ENCODE assay signal across 2 cellular contexts in genomic region chr15:40744810-40745152, GRCh38.
TF ChIP-seq lines count a peak whose summit lies in the region.

No MANE protein-coding gene starts in this region.

TF ChIP-seq in liver, 16 proteins besides CTCF, POLR2A, EP300 and RAD21:
- TF ChIP-seq RXRA (IDR thresholded peaks at IDR 0.05), result no peak
- TF ChIP-seq, protein P1, sequence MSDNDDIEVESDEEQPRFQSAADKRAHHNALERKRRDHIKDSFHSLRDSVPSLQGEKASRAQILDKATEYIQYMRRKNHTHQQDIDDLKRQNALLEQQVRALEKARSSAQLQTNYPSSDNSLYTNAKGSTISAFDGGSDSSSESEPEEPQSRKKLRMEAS (IDR thresholded peaks at IDR 0.05), result no peak
- no peak for TF ChIP-seq EGR1 (IDR thresholded peaks at IDR 0.05; ENCODE audit: low read depth in 2 of 2)
- TF ChIP-seq JUND (IDR thresholded peaks at IDR 0.05), result no peak
- no peak for TF ChIP-seq HNF4A (conservative IDR thresholded peaks at IDR 0.05)
- TF ChIP-seq TAF1 (conservative IDR thresholded peaks at IDR 0.05), result no peak
TF ChIP-seq in liver: peak in this region for 0.

TF ChIP-seq in HepG2, 621 proteins besides CTCF, POLR2A, EP300 and RAD21:
- TF ChIP-seq CEBPB (IDR thresholded peaks at IDR 0.05; ENCODE audit: borderline replicate concordance, low read depth, low read length), result no peak
- TF ChIP-seq ZNF703 (CRISPR knock-in tag; IDR thresholded peaks at IDR 0.05; ENCODE audit: borderline replicate concordance), result no peak
- TF ChIP-seq, protein P2, sequence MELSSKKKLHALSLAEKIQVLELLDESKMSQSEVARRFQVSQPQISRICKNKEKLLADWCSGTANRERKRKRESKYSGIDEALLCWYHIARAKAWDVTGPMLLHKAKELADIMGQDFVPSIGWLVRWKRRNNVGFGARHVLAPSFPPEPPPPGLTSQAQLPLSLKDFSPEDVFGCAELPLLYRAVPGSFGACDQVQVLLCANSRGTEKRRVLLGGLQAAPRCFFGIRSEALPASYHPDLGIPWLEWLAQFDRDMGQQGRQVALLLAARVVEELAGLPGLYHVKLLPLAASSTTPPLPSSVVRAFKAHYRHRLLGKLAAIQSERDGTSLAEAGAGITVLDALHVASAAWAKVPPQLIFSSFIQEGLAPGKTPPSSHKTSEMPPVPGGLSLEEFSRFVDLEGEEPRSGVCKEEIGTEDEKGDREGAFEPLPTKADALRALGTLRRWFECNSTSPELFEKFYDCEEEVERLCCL (CRISPR knock-in tag; IDR thresholded peaks at IDR 0.05; ENCODE audit: borderline replicate concordance), result no peak
- TF ChIP-seq, protein P3, sequence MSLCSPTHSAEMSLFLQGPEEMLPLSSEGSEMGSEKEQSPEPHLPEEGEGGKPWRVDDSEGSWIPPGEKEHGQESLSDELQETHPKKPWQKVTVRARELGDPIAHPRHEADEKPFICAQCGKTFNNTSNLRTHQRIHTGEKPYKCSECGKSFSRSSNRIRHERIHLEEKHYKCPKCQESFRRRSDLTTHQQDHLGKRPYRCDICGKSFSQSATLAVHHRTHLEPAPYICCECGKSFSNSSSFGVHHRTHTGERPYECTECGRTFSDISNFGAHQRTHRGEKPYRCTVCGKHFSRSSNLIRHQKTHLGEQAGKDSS (CRISPR knock-in tag; IDR thresholded peaks at IDR 0.05; ENCODE audit: borderline replicate concordance, low read depth), result no peak
- no peak for TF ChIP-seq KDM5B (CRISPR knock-in tag; IDR thresholded peaks at IDR 0.05; ENCODE audit: borderline replicate concordance)
- no peak for TF ChIP-seq ZNF790 (CRISPR knock-in tag; IDR thresholded peaks at IDR 0.05; ENCODE audit: borderline replicate concordance)
- TF ChIP-seq ARHGAP35 (CRISPR knock-in tag; IDR thresholded peaks at IDR 0.05; ENCODE audit: borderline replicate concordance), result no peak
- TF ChIP-seq PBX3 (CRISPR knock-in tag; IDR thresholded peaks at IDR 0.05; ENCODE audit: borderline replicate concordance), result no peak
- no peak for TF ChIP-seq CENPT (CRISPR knock-in tag; IDR thresholded peaks at IDR 0.05; ENCODE audit: low read depth)
- TF ChIP-seq, protein P4, sequence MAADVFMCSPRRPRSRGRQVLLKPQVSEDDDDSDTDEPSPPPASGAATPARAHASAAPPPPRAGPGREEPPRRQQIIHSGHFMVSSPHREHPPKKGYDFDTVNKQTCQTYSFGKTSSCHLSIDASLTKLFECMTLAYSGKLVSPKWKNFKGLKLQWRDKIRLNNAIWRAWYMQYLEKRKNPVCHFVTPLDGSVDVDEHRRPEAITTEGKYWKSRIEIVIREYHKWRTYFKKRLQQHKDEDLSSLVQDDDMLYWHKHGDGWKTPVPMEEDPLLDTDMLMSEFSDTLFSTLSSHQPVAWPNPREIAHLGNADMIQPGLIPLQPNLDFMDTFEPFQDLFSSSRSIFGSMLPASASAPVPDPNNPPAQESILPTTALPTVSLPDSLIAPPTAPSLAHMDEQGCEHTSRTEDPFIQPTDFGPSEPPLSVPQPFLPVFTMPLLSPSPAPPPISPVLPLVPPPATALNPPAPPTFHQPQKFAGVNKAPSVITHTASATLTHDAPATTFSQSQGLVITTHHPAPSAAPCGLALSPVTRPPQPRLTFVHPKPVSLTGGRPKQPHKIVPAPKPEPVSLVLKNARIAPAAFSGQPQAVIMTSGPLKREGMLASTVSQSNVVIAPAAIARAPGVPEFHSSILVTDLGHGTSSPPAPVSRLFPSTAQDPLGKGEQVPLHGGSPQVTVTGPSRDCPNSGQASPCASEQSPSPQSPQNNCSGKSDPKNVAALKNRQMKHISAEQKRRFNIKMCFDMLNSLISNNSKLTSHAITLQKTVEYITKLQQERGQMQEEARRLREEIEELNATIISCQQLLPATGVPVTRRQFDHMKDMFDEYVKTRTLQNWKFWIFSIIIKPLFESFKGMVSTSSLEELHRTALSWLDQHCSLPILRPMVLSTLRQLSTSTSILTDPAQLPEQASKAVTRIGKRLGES (CRISPR knock-in tag; IDR thresholded peaks at IDR 0.05; ENCODE audit: borderline replicate concordance), result no peak
- TF ChIP-seq ZC3H4 (CRISPR knock-in tag; IDR thresholded peaks at IDR 0.05; ENCODE audit: borderline replicate concordance), result no peak
